In genomic region chr1:945910-946565, GRCh38 we compare ENCODE assay signal across 1 cellular context.
TF ChIP-seq lines count a peak whose summit lies in the region.

No MANE protein-coding gene starts in this region.

TF ChIP-seq in K562, 482 proteins besides CTCF, POLR2A, EP300 and RAD21:
- no peak for TF ChIP-seq MXI1 (IDR thresholded peaks at IDR 0.05; ENCODE audit: low read depth, low read length)
- TF ChIP-seq ZNF407 (IDR thresholded peaks at IDR 0.05; ENCODE audit: low read depth) = no peak
- TF ChIP-seq RBFOX2 (IDR thresholded peaks at IDR 0.05; ENCODE audit: low read depth, low read length) = peak; percentile 54
- no peak for TF ChIP-seq ZNF707 (CRISPR knock-in tag; conservative IDR thresholded peaks at IDR 0.05)
- peak; percentile 60 for TF ChIP-seq POLR2G (IDR thresholded peaks at IDR 0.05; ENCODE audit: low read depth, low read length)
- peak; percentile 61; the same call in 1 of the 2 replicates for TF ChIP-seq TFAP4 (CRISPR knock-in tag; IDR thresholded peaks at IDR 0.05; ENCODE audit: borderline replicate concordance)
- TF ChIP-seq CCAR2 (IDR thresholded peaks at IDR 0.05; ENCODE audit: low read depth, low read length) = no peak
